ENCODE assay signal across 13 cellular contexts in the genomic region with DNA sequence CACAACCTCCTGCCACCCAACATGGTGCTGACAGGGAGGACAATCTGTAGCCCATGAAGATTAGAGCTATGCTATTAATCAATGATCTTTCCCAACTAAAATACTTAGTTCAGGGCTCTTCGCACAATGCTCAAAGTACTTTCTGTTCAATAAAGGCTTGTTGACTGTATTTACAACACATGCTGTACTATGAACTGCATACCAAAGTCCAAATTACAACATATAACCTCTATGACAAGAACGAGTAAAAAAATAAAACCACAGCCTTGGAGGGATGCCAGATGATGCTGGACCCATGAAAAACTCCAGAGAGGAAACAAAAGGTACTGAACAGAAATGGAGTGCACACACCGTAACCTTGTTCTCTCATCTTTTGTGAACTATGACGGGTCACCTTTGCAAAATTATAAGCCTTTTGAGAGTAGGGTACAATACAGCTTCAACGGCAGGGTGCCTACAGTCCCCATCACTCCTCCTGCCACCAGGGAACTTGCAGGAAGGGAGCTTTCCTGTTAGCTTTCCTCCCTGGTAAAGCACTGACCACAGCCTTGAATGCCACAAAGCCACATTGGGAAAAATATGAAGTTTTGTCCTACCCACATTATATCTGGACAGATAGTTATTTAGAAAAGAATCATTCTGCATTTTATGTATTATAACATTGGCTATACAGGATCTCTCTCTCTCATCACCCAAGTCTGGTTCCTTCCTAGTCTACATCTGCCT.
DNase-seq lines count a peak whose midpoint lies in the region; ATAC-seq and TF ChIP-seq lines count a peak whose summit lies in the region.
"Had no signal": no experiment of that assay in that cellular context is flagged by ENCODE, and none has a peak within 500 bp of the region (broad histone marks: within the 10 kb centered on the region; RNA-seq: fewer than 3 reads in every experiment).

No MANE protein-coding gene starts in this region.

- H3K36me3 ChIP-seq in BLaER1 (no peaks in the 10 kb centered on the region), mammary epithelial cell (ENCODE audit: insufficient read depth, low read length) (no peaks in the 10 kb centered on the region), left lung (no peaks in the 10 kb centered on the region)

- intact Hi-C loops in mammary epithelial cell (cut with micrococcal nuclease) = no loop called here
- intact Hi-C loops in left lung (cut with DNase I) = no loop called here

- no peak overlapping the region for H3K27ac ChIP-seq in BLaER1
- H3K27ac ChIP-seq in mammary epithelial cell (ENCODE audit: insufficient read depth, low read depth, low read length) = no peak overlapping the region
- H3K27ac ChIP-seq in caudate nucleus (ENCODE audit: low read depth, low read length) = no peak overlapping the region
- no peak overlapping the region for H3K27ac ChIP-seq in left lung
- H3K27ac ChIP-seq: PC-9 had no signal

- H3K36me3 Mint-ChIP-seq in mesothelial cell of epicardium = no peaks in the 10 kb centered on the region
- H3K36me3 Mint-ChIP-seq: activated naive CD8-positive, alpha-beta T cell; type B pancreatic cell had no signal

- H3K4me3 Mint-ChIP-seq in mesothelial cell of epicardium = no peak overlapping the region
- H3K4me3 Mint-ChIP-seq: activated naive CD8-positive, alpha-beta T cell; type B pancreatic cell had no signal

- no peaks in the 10 kb centered on the region for H3K27me3 Mint-ChIP-seq in mesothelial cell of epicardium (ENCODE audit: low read depth)
- H3K27me3 Mint-ChIP-seq: activated naive CD8-positive, alpha-beta T cell; type B pancreatic cell had no signal

- peaks cover 28% of the 10 kb centered on the region for H3K4me1 Mint-ChIP-seq in mesothelial cell of epicardium

- TF ChIP-seq CTCF in mammary epithelial cell (conservative IDR thresholded peaks at IDR 0.05 in 1 of 2, IDR thresholded peaks at IDR 0.05 in 1 of 2; ENCODE audit: extremely low read depth in 1 of 2, insufficient read depth in 1 of 2, low read depth in 1 of 2, low read length in 2 of 2) (no peak), mesothelial cell of epicardium (IDR thresholded peaks at IDR 0.05; ENCODE audit: unreplicated experiment) (no peak), left lung (IDR thresholded peaks at IDR 0.05) (no peak)

- in situ Hi-C loops in mammary epithelial cell (cut with MboI; ENCODE audit: low sequenced_read_pairs in 2 of 2) = no loop called here

- H3K9ac ChIP-seq in BLaER1 (no peak overlapping the region), mammary epithelial cell (ENCODE audit: insufficient read depth, low read length) (no peak overlapping the region)

- H3K4me2 ChIP-seq in BLaER1 = peak overlapping the region; percentile 57
- H3K4me2 ChIP-seq in mammary epithelial cell (ENCODE audit: insufficient read depth, low read depth, low read length) = no peak overlapping the region
- H3K4me2 ChIP-seq: PC-9 had no signal

- H3K27ac Mint-ChIP-seq in mesothelial cell of epicardium = peak overlapping the region; percentile 86
- H3K27ac Mint-ChIP-seq: activated naive CD8-positive, alpha-beta T cell; type B pancreatic cell had no signal

- no peaks in the 10 kb centered on the region for H3K27me3 ChIP-seq in BLaER1
- H3K27me3 ChIP-seq in mammary epithelial cell (ENCODE audit: insufficient read depth, low read length) = no peaks in the 10 kb centered on the region
- H3K27me3 ChIP-seq in left lung = no peaks in the 10 kb centered on the region

- no peaks in the 10 kb centered on the region for H3K79me2 ChIP-seq in mammary epithelial cell (ENCODE audit: insufficient read depth, low read length)

- H4K20me1 ChIP-seq in BLaER1 (no peaks in the 10 kb centered on the region; the same call in 1 of the 2 replicates), mammary epithelial cell (ENCODE audit: insufficient read depth, low read length) (no peaks in the 10 kb centered on the region)

- WGBS in mammary epithelial cell (ENCODE audit: low coverage, missing lambda C conversion rate) = 70% methylated on average over 5 of the region's 5 CpGs

- peak; percentile 80 for DNase-seq in LoVo (ENCODE audit: low spot score)
- DNase-seq in mammary epithelial cell = peak; percentile 69
- DNase-seq in mesothelial cell of epicardium (ENCODE audit: low spot score in 2 of 2, unreplicated experiment in 2 of 2) = no peak
- no peak for DNase-seq in caudate nucleus (lab: John Stamatoyannopoulos, UW)
- DNase-seq in left lung = no peak
- DNase-seq: effector CD4-positive, alpha-beta T cell; KG1; PC-9 had no signal

- H3K4me1 ChIP-seq in BLaER1 (peaks cover 17% of the 10 kb centered on the region), mammary epithelial cell (ENCODE audit: insufficient read depth, low read length) (peaks cover 16% of the 10 kb centered on the region), left lung (no peaks in the 10 kb centered on the region)

- BruUV-seq in mammary epithelial cell (replicated peaks; lab: Mats Ljungman, UMichigan) = no TSS peak

- peaks cover under 1% of the 10 kb centered on the region for H3K9me3 Mint-ChIP-seq in mesothelial cell of epicardium

- H3K4me3 ChIP-seq in BLaER1 (no peak overlapping the region), mammary epithelial cell (replicated peaks in 1 of 3; ENCODE audit: insufficient read depth in 1 of 3, low read depth in 2 of 3, low read length in 3 of 3) (no peak overlapping the region), left lung (no peak overlapping the region)
- H3K4me3 ChIP-seq: PC-9 had no signal

- ATAC-seq in GM21576 (IDR thresholded peaks at IDR 0.05; ENCODE audit: unreplicated experiment) (no peak), left lung (no peak), GM19023 (IDR thresholded peaks at IDR 0.05; ENCODE audit: unreplicated experiment) (no peak)

- dilution Hi-C loops in mammary epithelial cell (cut with HindIII; ENCODE audit: low sequenced_read_pairs) = no loop called here

- H3K9me3 ChIP-seq in BLaER1 (no peaks in the 10 kb centered on the region), mammary epithelial cell (replicated peaks; ENCODE audit: insufficient read depth, low read length) (no peaks in the 10 kb centered on the region), left lung (no peaks in the 10 kb centered on the region)

- CTCF ChIA-PET in mammary epithelial cell (lab: Charles Lee; ENCODE audit: low non-redundant PET) = no interaction called here

- no peak overlapping the region for H2AFZ ChIP-seq in mammary epithelial cell (ENCODE audit: low read depth, low read length)
- H2AFZ ChIP-seq: PC-9 had no signal

Comparison
In these comparisons a context has a peak if more than half of its experiments do, and no peak if none do; other contexts are left out.
1. DNase-seq: peak in LoVo (single experiment) and mammary epithelial cell (single experiment); none in mesothelial cell of epicardium (0 of 2), caudate nucleus (0 of 61) and left lung (0 of 2).